In genomic region chr11:506950-507726, GRCh38 we compare ENCODE assay signal across 8 cellular contexts. TPM values are rescaled to one million over a fixed set of nuclear protein-coding genes. Genes with fewer than 3 reads are reported as not detected.
A peak's percentile ranks its signal among the peaks of the same experiment; 100 is the strongest.
DNase-seq lines count a peak whose midpoint lies in the region; ATAC-seq lines count a peak whose summit lies in the region.

TSS of gene RNH1 (minus strand) at chr11:507242. CDS start at chr11:502162, 5,080 bp downstream.

- peaks cover 5 to 42% (median 25%) of the 10 kb centered on the region in 4 donors for H3K4me1 Mint-ChIP-seq in CD4-positive, alpha-beta memory T cell
- H3K4me1 Mint-ChIP-seq in memory B cell, result peaks cover 14% of the 10 kb centered on the region

- H3K27ac Mint-ChIP-seq in CD4-positive, alpha-beta memory T cell, result peak within 1 kb of the TSS; percentile 100
- H3K27ac Mint-ChIP-seq in memory B cell, result peak within 1 kb of the TSS; percentile 100

- DNase-seq in CD4-positive, alpha-beta memory T cell, result peak; percentile 96 to 98 (median 97)
- DNase-seq in HS-5 (ENCODE audit: low read depth) (peak; percentile 56), NK-92 (lab: John Stamatoyannopoulos, UW; ENCODE audit: unreplicated experiment) (peak; percentile 71), memory B cell (ENCODE audit: low spot score in 2 of 2) (peak; percentile 98 to 99)
- peak; percentile 99 for DNase-seq in effector CD8-positive, alpha-beta T cell (lab: John Stamatoyannopoulos, UW)
- peak; percentile 99 for DNase-seq in stimulated activated CD8-positive, alpha-beta memory T cell treated with anti-CD3 and anti-CD28 coated beads, Interleukin-12 subunit alpha, Interleukin-12 subunit beta, amount 100 ng/mL, for 1 hour (ENCODE audit: low read depth)

- no peaks in the 10 kb centered on the region for H3K27me3 Mint-ChIP-seq in CD4-positive, alpha-beta memory T cell
- H3K27me3 Mint-ChIP-seq in memory B cell, result no peaks in the 10 kb centered on the region

- POLR2A ChIA-PET in CD4-positive, alpha-beta memory T cell (lab: Charles Lee; ENCODE audit: partially characterized antibody), result interaction anchor here (0.8 to 3.4 kb wide), 36 partner anchors 9 to 336 kb away, joined by 3 to 47 read pairs (median 5); partner anchors contain the start of genes BET1L, DEAF1, HRAS and LRRC56
- POLR2A ChIA-PET in activated CD8-positive, alpha-beta memory T cell treated with anti-CD3 and anti-CD28 coated beads for 36 hours (lab: Charles Lee), result interaction anchor here (0.5 to 2.1 kb wide), 5 partner anchors 12 to 299 kb away, joined by 3 to 14 read pairs (median 7); partner anchors contain the start of genes HRAS, LRRC56 and PTDSS2

- ATAC-seq in GM19467 (IDR thresholded peaks at IDR 0.05; ENCODE audit: unreplicated experiment) (peak; percentile 44), memory B cell (ENCODE audit: low read depth) (peak; percentile 63)

- CTCF ChIA-PET in CD4-positive, alpha-beta memory T cell (lab: Charles Lee; ENCODE audit: partially characterized antibody), result interaction anchor here (1.2 to 2.5 kb wide), 3 partner anchors 11 to 59 kb away, joined by 4 to 14 read pairs (median 5); partner anchors contain the start of gene PTDSS2
- CTCF ChIA-PET in activated CD8-positive, alpha-beta memory T cell treated with anti-CD3 and anti-CD28 coated beads for 36 hours (lab: Charles Lee), result interaction anchor here (2.0 to 6.0 kb wide), 2 partner anchors 11 to 58 kb away, joined by 10 to 26 read pairs; partner anchors contain the start of gene PTDSS2

- H3K36me3 ChIP-seq in CD4-positive, alpha-beta memory T cell (ENCODE audit: insufficient read depth, low read length), result peaks cover 3% of the 10 kb centered on the region

- H3K9me3 Mint-ChIP-seq in CD4-positive, alpha-beta memory T cell, result no peaks in the 10 kb centered on the region
- H3K9me3 Mint-ChIP-seq in memory B cell, result no peaks in the 10 kb centered on the region

- H3K4me1 ChIP-seq in CD4-positive, alpha-beta memory T cell (ENCODE audit: insufficient read depth, low read length), result peaks cover 35% of the 10 kb centered on the region

- intact Hi-C loops in CD4-positive, alpha-beta memory T cell (cut with micrococcal nuclease), result loop anchor here (1.0 to 2.0 kb wide), 10 partner anchors 11 to 300 kb away; partner anchors contain the start of genes BET1L, DEAF1, HRAS and PHRF1

- H3K36me3 Mint-ChIP-seq in CD4-positive, alpha-beta memory T cell, result peaks cover 9 to 20% of the 10 kb centered on the region in 2 donors
- peaks cover 4% of the 10 kb centered on the region for H3K36me3 Mint-ChIP-seq in memory B cell

- no peaks in the 10 kb centered on the region for H3K9me3 ChIP-seq in CD4-positive, alpha-beta memory T cell (ENCODE audit: control insufficient read depth in 1 of 2, low read length in 2 of 2)

- peak within 1 kb of the TSS; percentile 91 to 99 for H3K4me3 ChIP-seq in CD4-positive, alpha-beta memory T cell (ENCODE audit: low read length in 2 of 2)

- peak within 1 kb of the TSS; percentile 100 for H3K27ac ChIP-seq in CD4-positive, alpha-beta memory T cell (ENCODE audit: low read depth, low read length)

- no peaks in the 10 kb centered on the region for H3K27me3 ChIP-seq in CD4-positive, alpha-beta memory T cell (ENCODE audit: insufficient read depth, low read length)

- peak within 1 kb of the TSS; percentile 95 to 100 (median 98) for H3K4me3 Mint-ChIP-seq in CD4-positive, alpha-beta memory T cell
- H3K4me3 Mint-ChIP-seq in memory B cell, result peak within 1 kb of the TSS; percentile 94

RNA-seq across cellular contexts. Expression of gene RNH1, which starts in this region (rescaled TPM):
- total RNA-seq in CD4-positive, alpha-beta memory T cell, result 100 to 1,000 TPM in 1 of 2 experiments, 10 to 100 TPM in 1; 98.4 to 105 TPM
- polyA plus RNA-seq in CD4-positive, alpha-beta memory T cell, result 100 to 1,000 TPM; 164 to 187 TPM
- total RNA-seq in activated CD8-positive, alpha-beta memory T cell treated with anti-CD3 and anti-CD28 coated beads for 36 hours, result 100 to 1,000 TPM; 120 TPM

Comparison
In these comparisons a context has a peak if more than half of its experiments do, and no peak if none do; other contexts are left out.
1. Peak in every context shown above with its lines: DNase-seq, ATAC-seq, H3K4me3 ChIP-seq and H3K27ac ChIP-seq.